12 cellular contexts compared by ENCODE assay signal in the genomic region with DNA sequence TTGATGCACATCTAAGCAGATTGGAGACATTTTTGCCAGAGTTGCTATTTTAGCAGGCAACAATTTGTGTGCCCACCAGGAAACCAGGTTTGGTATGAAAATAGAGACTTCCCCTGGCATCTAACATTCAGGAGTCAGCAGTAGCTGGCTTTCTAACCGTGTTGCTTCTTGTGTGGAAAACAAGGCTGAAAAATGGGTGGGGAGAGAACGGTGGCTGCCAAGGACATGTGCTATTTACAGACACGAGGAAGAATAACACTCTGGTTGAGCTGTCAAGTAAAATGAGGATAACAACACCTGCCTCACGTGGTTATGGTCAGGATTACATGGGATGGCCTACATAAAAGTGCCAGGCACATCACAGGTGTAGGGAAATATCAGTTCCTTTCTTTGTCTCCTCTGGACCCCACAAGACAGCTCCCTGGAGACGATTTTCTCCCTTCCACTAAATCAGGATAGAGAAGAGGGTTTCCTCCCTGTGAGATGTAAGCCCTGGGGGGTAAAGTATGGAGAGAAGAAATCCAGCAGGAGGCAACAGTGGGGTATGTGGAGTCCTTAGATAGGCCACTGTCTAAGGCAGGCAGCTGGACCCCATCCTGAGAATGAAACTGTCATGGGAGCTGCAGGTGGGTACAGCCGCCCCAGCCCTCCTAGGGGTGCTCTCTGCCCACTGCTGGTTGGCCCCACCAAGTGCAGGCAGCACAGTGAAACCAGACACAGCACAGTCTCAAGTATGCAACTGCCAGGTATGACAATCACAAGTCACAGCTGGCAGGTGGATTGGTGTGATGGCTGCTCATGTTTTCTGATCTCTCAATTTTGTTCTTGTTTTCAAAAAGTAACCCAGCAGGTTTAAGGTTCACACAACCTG.
DNase-seq lines count a peak whose midpoint lies in the region; ATAC-seq and TF ChIP-seq lines count a peak whose summit lies in the region.
"Had no signal": no experiment of that assay in that cellular context is flagged by ENCODE, and none has a peak within 500 bp of the region (broad histone marks: within the 10 kb centered on the region; RNA-seq: fewer than 3 reads in every experiment).

No MANE protein-coding gene starts in this region.

- H3K4me2 ChIP-seq in MM.1S (ENCODE audit: low read depth, low read length) = peak overlapping the region; percentile 45

- no peaks in the 10 kb centered on the region for H3K9me3 Mint-ChIP-seq in effector memory CD8-positive, alpha-beta T cell
- no peaks in the 10 kb centered on the region for H3K9me3 Mint-ChIP-seq in stimulated activated naive B cell treated with anti-CD40 and anti-IgM and Interleukin-4, amounts not matched to agents 10 μg/mL and 1 μg/mL and 100 μg/mL, for 72 hours

- H3K9me3 ChIP-seq in cardiac muscle cell (ENCODE audit: low read depth) = no peaks in the 10 kb centered on the region
- H3K9me3 ChIP-seq in MM.1S (replicated peaks; ENCODE audit: insufficient read depth, low read length) = no peaks in the 10 kb centered on the region
- H3K9me3 ChIP-seq: uterus had no signal

- H3K27ac ChIP-seq in cardiac muscle cell = no peak overlapping the region
- peak overlapping the region; percentile 79 for H3K27ac ChIP-seq in MM.1S (ENCODE audit: low read length)

- intact Hi-C loops in Right ventricle myocardium inferior (cut with DNase I) = no loop called here

- H3K4me1 Mint-ChIP-seq in effector memory CD8-positive, alpha-beta T cell (ENCODE audit: low read depth in 2 of 2) = peaks cover 0 to 3% of the 10 kb centered on the region in 2 donors
- H3K4me1 Mint-ChIP-seq in stimulated activated naive B cell treated with anti-CD40 and anti-IgM and Interleukin-4, amounts not matched to agents 10 μg/mL and 1 μg/mL and 100 μg/mL, for 72 hours = peaks cover 5 to 12% of the 10 kb centered on the region in 2 donors

- H3F3A ChIP-seq in MM.1S (ENCODE audit: insufficient read depth, low read length) = peaks cover 2% of the 10 kb centered on the region; the same call in 1 of the 2 replicates

- no peak overlapping the region for H3K27ac Mint-ChIP-seq in effector memory CD8-positive, alpha-beta T cell
- H3K27ac Mint-ChIP-seq in stimulated activated naive B cell treated with anti-CD40 and anti-IgM and Interleukin-4, amounts not matched to agents 10 μg/mL and 1 μg/mL and 100 μg/mL, for 72 hours = no peak overlapping the region

- no peak for ATAC-seq in Right ventricle myocardium inferior
- peak; percentile 52 for ATAC-seq in effector memory CD8-positive, alpha-beta T cell (replicated peaks)
- peak; percentile 23 to 29 for ATAC-seq in stimulated activated naive B cell treated with anti-CD40 and anti-IgM and Interleukin-4, amounts not matched to agents 10 μg/mL and 1 μg/mL and 100 μg/mL, for 72 hours (replicated peaks)
- ATAC-seq in GM21447 (IDR thresholded peaks at IDR 0.05; ENCODE audit: unreplicated experiment) = no peak

- no peak overlapping the region for H3K4me3 ChIP-seq in cardiac muscle cell
- no peak overlapping the region for H3K4me3 ChIP-seq in MM.1S (ENCODE audit: low read length)
- H3K4me3 ChIP-seq: coronary artery, lung, uterus had no signal

- H3K4me1 ChIP-seq in cardiac muscle cell (ENCODE audit: low read depth) (no peaks in the 10 kb centered on the region), MM.1S (ENCODE audit: low read length) (peaks cover 38% of the 10 kb centered on the region)

- H4K20me1 ChIP-seq in MM.1S (ENCODE audit: insufficient read depth, low read length) = no peaks in the 10 kb centered on the region

- DNase-seq in cardiac muscle cell (ENCODE audit: low read depth in 1 of 2, low spot score in 1 of 2) (no peak), Right ventricle myocardium inferior (ENCODE audit: missing footprints) (no peak), MM.1S (peak; percentile 72), GM10266 (ENCODE audit: extremely low spot score) (no peak), activated T-cell treated with anti-CD3 and anti-CD28 coated beads for 4 hours (no peak)
- DNase-seq in effector memory CD8-positive, alpha-beta T cell = no peak
- no peak for DNase-seq in stimulated activated naive B cell treated with anti-CD40 and anti-IgM and Interleukin-4, amounts not matched to agents 10 μg/mL and 1 μg/mL and 100 μg/mL, for 72 hours
- DNase-seq: NCI-H1694, uterus had no signal

- H3K9me2 ChIP-seq in MM.1S (replicated peaks; ENCODE audit: insufficient read depth, low read length) = no peaks in the 10 kb centered on the region

- peaks cover 12% of the 10 kb centered on the region for H3K79me2 ChIP-seq in MM.1S (ENCODE audit: low read length)

- H3K27me3 ChIP-seq in cardiac muscle cell (peaks cover 7% of the 10 kb centered on the region), MM.1S (replicated peaks; ENCODE audit: insufficient read depth, low read length) (no peaks in the 10 kb centered on the region)
- H3K27me3 ChIP-seq: uterus had no signal

- H3K4me3 Mint-ChIP-seq in effector memory CD8-positive, alpha-beta T cell = no peak overlapping the region
- H3K4me3 Mint-ChIP-seq in stimulated activated naive B cell treated with anti-CD40 and anti-IgM and Interleukin-4, amounts not matched to agents 10 μg/mL and 1 μg/mL and 100 μg/mL, for 72 hours = no peak overlapping the region

- peaks cover 2% of the 10 kb centered on the region for H3K36me3 Mint-ChIP-seq in effector memory CD8-positive, alpha-beta T cell (ENCODE audit: insufficient read depth)
- H3K36me3 Mint-ChIP-seq in stimulated activated naive B cell treated with anti-CD40 and anti-IgM and Interleukin-4, amounts not matched to agents 10 μg/mL and 1 μg/mL and 100 μg/mL, for 72 hours = no peaks in the 10 kb centered on the region

- no peak overlapping the region for H2AFZ ChIP-seq in MM.1S (ENCODE audit: low read length)

- peak overlapping the region; percentile 52; the same call in 1 of the 2 replicates for H3K9ac ChIP-seq in MM.1S (ENCODE audit: low read length)

- H3K27me3 Mint-ChIP-seq in effector memory CD8-positive, alpha-beta T cell = peaks cover 6 to 11% of the 10 kb centered on the region in 2 donors
- peaks cover 0 to 5% of the 10 kb centered on the region in 2 donors for H3K27me3 Mint-ChIP-seq in stimulated activated naive B cell treated with anti-CD40 and anti-IgM and Interleukin-4, amounts not matched to agents 10 μg/mL and 1 μg/mL and 100 μg/mL, for 72 hours

- TF ChIP-seq CTCF in cardiac muscle cell (IDR thresholded peaks at IDR 0.05; ENCODE audit: low read depth, low read length) (peak; percentile 3), MM.1S (IDR thresholded peaks at IDR 0.05; ENCODE audit: low read length) (peak; percentile 58), GM10266 (IDR thresholded peaks at IDR 0.05; ENCODE audit: control insufficient read depth, insufficient read depth, low read depth, missing control alignments) (no peak)

- H3K36me3 ChIP-seq in cardiac muscle cell (no peaks in the 10 kb centered on the region), MM.1S (replicated peaks; ENCODE audit: insufficient read depth, low read length) (no peaks in the 10 kb centered on the region)
- H3K36me3 ChIP-seq: uterus had no signal

Comparison
In these comparisons a context has a peak if more than half of its experiments do, and no peak if none do; other contexts are left out.
1. ATAC-seq: peak in effector memory CD8-positive, alpha-beta T cell (single experiment) and stimulated activated naive B cell treated with anti-CD40 and anti-IgM and Interleukin-4, amounts not matched to agents 10 μg/mL and 1 μg/mL and 100 μg/mL, for 72 hours (2 of 2); none in Right ventricle myocardium inferior (single experiment) and GM21447 (single experiment).